Comparison of ENCODE assay signal across 25 cellular contexts in the genomic region with DNA sequence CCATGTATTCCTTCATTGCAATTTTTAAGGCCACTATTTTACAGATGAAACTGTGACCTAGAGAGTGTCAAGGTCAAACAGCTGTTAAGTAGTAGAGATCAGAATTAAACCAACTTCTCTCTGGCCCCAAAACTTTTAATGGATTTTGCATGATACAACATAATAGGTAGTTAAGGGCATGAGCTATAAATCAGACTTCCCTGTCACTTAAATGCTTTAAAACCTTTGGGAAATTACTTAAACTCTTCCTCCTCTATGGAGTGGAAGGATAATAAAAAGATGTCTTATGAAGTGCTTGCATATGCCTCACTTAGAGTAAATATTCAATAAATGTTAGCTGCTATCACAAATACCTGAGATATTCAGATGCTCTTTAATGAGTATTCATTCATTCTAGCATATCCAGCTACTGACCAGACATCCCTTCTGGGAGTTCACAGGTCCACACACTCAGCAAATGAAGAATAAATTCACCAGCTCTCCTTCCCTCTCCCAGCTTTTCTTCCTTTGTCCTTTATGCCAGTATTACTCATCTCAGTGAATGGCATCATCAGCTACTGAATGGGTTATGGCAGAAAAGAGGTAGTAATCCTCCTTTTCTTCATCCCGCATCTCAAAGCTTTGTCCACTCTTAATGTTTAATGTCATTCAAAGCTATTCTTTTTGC. TPM values are rescaled to one million over a fixed set of nuclear protein-coding genes. Genes with fewer than 3 reads are reported as not detected.
"Had no signal": no experiment of that assay in that cellular context is flagged by ENCODE, and none has a peak within 500 bp of the region (broad histone marks: within the 10 kb centered on the region; RNA-seq: fewer than 3 reads in every experiment).

No MANE protein-coding gene starts in this region.

- H3K27ac ChIP-seq: colonic mucosa, foreskin keratinocyte, heart right ventricle, parathyroid adenoma, prostate gland, right lobe of liver, testis, tibial nerve, upper lobe of right lung, vagina had no signal

- H3K4me3 ChIP-seq: colonic mucosa, heart right ventricle, mucosa of descending colon, prostate gland, right lobe of liver, testis, tibial nerve, upper lobe of right lung, vagina had no signal

- DNase-seq: colonic mucosa; dermis blood vessel endothelial cell; erythroblast; heart right ventricle; hypothalamus; kidney glomerular epithelial cell; mammary epithelial cell; mucosa of descending colon; naive thymus-derived CD8-positive, alpha-beta T cell; nucleus accumbens; retina; right lobe of liver; stimulated activated CD4-positive, alpha-beta T cell treated with anti-CD3 and anti-CD28 coated beads, Interleukin-15, amount 100 ng/mL, for 24 hours; stimulated activated CD4-positive, alpha-beta T cell treated with anti-CD3 and anti-CD28 coated beads, Interleukin-1b, Interleukin-23, amount 100 ng/mL, for 48 hours; stimulated activated CD4-positive, alpha-beta T cell treated with anti-CD3 and anti-CD28 coated beads, Interleukin-4, amount 100 ng/mL, for 4 hours; stimulated activated naive B cell treated with anti-CD40 and anti-IgM and Interleukin-4, amounts not matched to agents 10 μg/mL and 1 μg/mL and 100 μg/mL, for 72 hours; stimulated activated naive CD8-positive, alpha-beta T cell treated with anti-CD3 and anti-CD28 coated beads, Interleukin-15, amount 100 ng/mL, for 72 hours; testis; upper lobe of right lung had no signal

- H3K36me3 ChIP-seq: colonic mucosa, heart right ventricle, prostate gland, right lobe of liver, tibial nerve, upper lobe of right lung, vagina had no signal

- H3K9me3 ChIP-seq: colonic mucosa, prostate gland, right lobe of liver, testis, tibial nerve, upper lobe of right lung, vagina had no signal

- FAIRE-seq: islet of Langerhans had no signal

- H3K4me1 ChIP-seq: colonic mucosa, foreskin keratinocyte, heart right ventricle, parathyroid adenoma, prostate gland, right lobe of liver, testis, tibial nerve, upper lobe of right lung, vagina had no signal

- H3K27me3 ChIP-seq: colonic mucosa, foreskin keratinocyte, heart right ventricle, right lobe of liver, testis, tibial nerve, upper lobe of right lung, vagina had no signal

- ATAC-seq: foreskin keratinocyte; mucosa of descending colon; naive thymus-derived CD8-positive, alpha-beta T cell; right lobe of liver; stimulated activated naive B cell treated with anti-CD40 and anti-IgM and Interleukin-4, amounts not matched to agents 10 μg/mL and 1 μg/mL and 100 μg/mL, for 72 hours; stimulated activated naive CD8-positive, alpha-beta T cell treated with anti-CD3 and anti-CD28 coated beads, Interleukin-15, amount 100 ng/mL, for 72 hours; upper lobe of right lung had no signal

RNA-seq across cellular contexts. Expression of a gene that starts 36.2 kb away (rescaled TPM):
- total RNA-seq: foreskin keratinocyte; mammary epithelial cell; naive thymus-derived CD8-positive, alpha-beta T cell had no signal
- polyA plus RNA-seq: foreskin keratinocyte; mammary epithelial cell; naive thymus-derived CD8-positive, alpha-beta T cell had no signal
